In the genomic region with DNA sequence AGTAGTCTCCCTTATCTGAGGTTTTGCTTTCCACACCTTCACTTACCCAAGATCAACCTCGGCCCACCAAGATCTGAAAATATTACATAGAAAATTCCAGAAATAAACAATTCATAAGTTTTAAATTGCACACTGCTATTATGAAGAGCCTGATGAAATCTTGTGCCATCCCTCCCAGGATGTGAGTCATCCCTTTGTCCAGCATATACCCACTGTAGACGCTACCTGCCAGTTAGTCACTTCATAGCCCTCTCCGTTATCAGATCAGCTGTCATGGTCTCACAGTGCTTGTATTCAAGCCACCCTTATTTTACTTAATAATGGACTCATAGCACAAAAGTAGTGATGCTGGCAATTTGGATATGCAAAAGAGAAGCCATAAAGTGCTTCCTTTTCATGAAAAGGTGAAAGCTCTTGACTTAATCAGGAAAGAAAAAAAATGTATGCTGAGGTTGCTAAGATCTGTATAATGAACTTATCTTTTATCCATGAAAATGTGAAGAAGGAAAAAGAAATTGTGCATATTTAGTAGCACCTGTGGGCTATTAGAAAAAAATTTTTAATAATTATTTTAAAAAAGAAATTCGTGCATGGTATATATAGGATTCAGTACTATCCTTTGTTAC, we compare ENCODE assay signal across 12 cellular contexts. TPM values are rescaled to one million over a fixed set of nuclear protein-coding genes. Genes with fewer than 3 reads are reported as not detected.
A peak's percentile ranks its signal among the peaks of the same experiment; 100 is the strongest.
DNase-seq lines count a peak whose midpoint lies in the region; ATAC-seq, FAIRE-seq and TF ChIP-seq lines count a peak whose summit lies in the region.
"Had no signal": no experiment of that assay in that cellular context is flagged by ENCODE, and none has a peak within 500 bp of the region (broad histone marks: within the 10 kb centered on the region; RNA-seq: fewer than 3 reads in every experiment).

No MANE protein-coding gene starts in this region.

- POLR2A ChIA-PET in A549 (lab: Yijun Ruan, JAX), result interaction anchor here (0.6 to 1.8 kb wide), 3 partner anchors 9 to 97 kb away, joined by 3 to 11 read pairs (median 4); a partner anchor contains a TSS
- POLR2A ChIA-PET in SK-N-SH (lab: Yijun Ruan, JAX), result no interaction called here

- TF ChIP-seq EP300 in A549 (IDR thresholded peaks at IDR 0.05), result peak in 1 of 2 experiments; percentile 66; a peak in 1 of 5 replicates
- peak in 1 of 2 experiments; percentile 40; a peak in 1 of 4 replicates for TF ChIP-seq EP300 in SK-N-SH (IDR thresholded peaks at IDR 0.05; ENCODE audit: borderline replicate concordance in 1 of 2, low read depth in 1 of 2, low read length in 1 of 2)

- H3K79me2 ChIP-seq in SK-N-SH (ENCODE audit: insufficient read depth) (no peaks in the 10 kb centered on the region), fibroblast of lung (ENCODE audit: control insufficient read depth, insufficient read depth, low read length) (no peaks in the 10 kb centered on the region)

- H3K4me2 ChIP-seq in A549 (peak overlapping the region; percentile 71), SK-N-SH (peak overlapping the region; percentile 20; the same call in 1 of the 2 replicates), fibroblast of lung (ENCODE audit: extremely low read depth, insufficient read depth, low read length) (no peak overlapping the region)
- H3K4me2 ChIP-seq: BLaER1 had no signal

- H3K36me3 ChIP-seq in SK-N-SH (replicated peaks in 1 of 2; ENCODE audit: control insufficient read depth in 1 of 2, insufficient read depth in 2 of 2, low read length in 1 of 2) (no peaks in the 10 kb centered on the region), fibroblast of lung (ENCODE audit: control insufficient read depth, insufficient read depth, low read length) (no peaks in the 10 kb centered on the region), small intestine (ENCODE audit: control insufficient read depth in 2 of 2, insufficient read depth in 2 of 2, low read length in 2 of 2) (no peaks in the 10 kb centered on the region), body of pancreas (replicated peaks in 1 of 2; ENCODE audit: insufficient read depth in 1 of 2, low read depth in 2 of 2) (no peaks in the 10 kb centered on the region)
- H3K36me3 ChIP-seq: BLaER1, WERI-Rb-1 had no signal

- H3K9me2 ChIP-seq in SK-N-SH, result no peaks in the 10 kb centered on the region

- H3F3A ChIP-seq in SK-N-SH (replicated peaks; ENCODE audit: insufficient read depth), result peaks cover 16% of the 10 kb centered on the region

- H3K4me1 ChIP-seq in A549 (peaks cover 31% of the 10 kb centered on the region), SK-N-SH (ENCODE audit: control insufficient read depth in 1 of 2, insufficient read depth in 2 of 2, low read depth in 1 of 2, low read length in 1 of 2) (peaks cover 0 to 15% of the 10 kb centered on the region in 2 experiments; a peak in 2 of 4 replicates), fibroblast of lung (ENCODE audit: control insufficient read depth, extremely low read depth, insufficient read depth, low read length) (no peaks in the 10 kb centered on the region), small intestine (ENCODE audit: control insufficient read depth in 2 of 2, insufficient read depth in 1 of 2, low read depth in 1 of 2, low read length in 1 of 2) (no peaks in the 10 kb centered on the region), body of pancreas (no peaks in the 10 kb centered on the region)
- H3K4me1 ChIP-seq: BLaER1 had no signal

- H3K9ac ChIP-seq in SK-N-SH (no peak overlapping the region), fibroblast of lung (ENCODE audit: insufficient read depth, low read length) (no peak overlapping the region)
- H3K9ac ChIP-seq: BLaER1 had no signal

- 0 out of 2 replicates have a peak overlapping the region, but pooled peaks have one; percentile 10 for H2AFZ ChIP-seq in SK-N-SH (ENCODE audit: low read depth)
- no peak overlapping the region for H2AFZ ChIP-seq in fibroblast of lung (ENCODE audit: low read length)

- TF ChIP-seq POLR2A in A549 (IDR thresholded peaks at IDR 0.05; ENCODE audit: low read length) (no peak), body of pancreas (IDR thresholded peaks at IDR 0.05) (no peak)

- CTCF ChIA-PET in A549 (lab: Yijun Ruan, JAX), result interaction anchor here (2.3 to 2.7 kb wide), 2 partner anchors 15 to 150 kb away, joined by 10 to 11 read pairs; a partner anchor contains a TSS
- CTCF ChIA-PET in SK-N-SH (lab: Yijun Ruan, JAX), result interaction anchor here (2.5 kb wide), 1 partner anchor 385 kb away, joined by 10 read pairs; no protein-coding TSS in a partner anchor

- no peak overlapping the region for H3K4me3 ChIP-seq in A549
- no peak overlapping the region for H3K4me3 ChIP-seq in SK-N-SH (ENCODE audit: low read depth in 2 of 2, low read length in 1 of 2)
- H3K4me3 ChIP-seq in fibroblast of lung (replicated peaks in 1 of 4; ENCODE audit: control extremely low read depth in 1 of 4, insufficient read depth in 1 of 4, low read depth in 3 of 4, low read length in 4 of 4), result no peak overlapping the region
- no peak overlapping the region for H3K4me3 ChIP-seq in small intestine (ENCODE audit: low read depth in 1 of 2, low read length in 2 of 2)
- H3K4me3 ChIP-seq in body of pancreas, result no peak overlapping the region
- H3K4me3 ChIP-seq: BLaER1, GM12878 had no signal

- DNase-seq in A549 (ENCODE audit: low read depth in 1 of 2, low spot score in 1 of 2), result peak; percentile 68 to 87
- peak; percentile 57 for DNase-seq in HK-2 (ENCODE audit: unreplicated experiment)
- no peak for DNase-seq in SK-N-SH
- peak; percentile 86 to 91 for DNase-seq in fibroblast of lung (ENCODE audit: low read depth in 2 of 2)
- no peak for DNase-seq in small intestine
- DNase-seq in body of pancreas, result no peak
- DNase-seq: natural killer cell, WERI-Rb-1 had no signal

- no peak for TF ChIP-seq CTCF in A549 (IDR thresholded peaks at IDR 0.05)
- TF ChIP-seq CTCF in SK-N-SH (IDR thresholded peaks at IDR 0.05), result no peak
- TF ChIP-seq CTCF in fibroblast of lung (conservative IDR thresholded peaks at IDR 0.05 in 1 of 2, IDR thresholded peaks at IDR 0.05 in 1 of 2; ENCODE audit: low read depth in 1 of 2, low read length in 2 of 2), result no peak
- TF ChIP-seq CTCF in body of pancreas (IDR thresholded peaks at IDR 0.05), result no peak

- TF ChIP-seq RAD21 in A549 (conservative IDR thresholded peaks at IDR 0.05 in 1 of 2, IDR thresholded peaks at IDR 0.05 in 1 of 2), result no peak
- TF ChIP-seq RAD21 in SK-N-SH (IDR thresholded peaks at IDR 0.05; ENCODE audit: low read length), result no peak

- WGBS in A549 (ENCODE audit: missing lambda C conversion rate), result 13% methylated on average over 4 of the region's 4 CpGs
- WGBS in SK-N-SH (ENCODE audit: low lambda C conversion rate), result 20% methylated on average over 4 of the region's 4 CpGs
- WGBS in small intestine, 3 donors, result 68 to 73% (median 72%) methylated on average over 4 of the region's 4 CpGs
- 69 to 76% methylated on average over 4 of the region's 4 CpGs for WGBS in body of pancreas, 2 donors

- H3K27ac ChIP-seq in A549 (peak overlapping the region; percentile 85 to 92), SK-N-SH (ENCODE audit: low read depth in 2 of 2, low read length in 1 of 2) (peak overlapping the region in 1 of 2 experiments; percentile 49; a peak in 2 of 4 replicates), fibroblast of lung (ENCODE audit: insufficient read depth, low read length) (no peak overlapping the region), small intestine (ENCODE audit: low read depth in 1 of 2, low read length in 1 of 2) (no peak overlapping the region), body of pancreas (no peak overlapping the region)
- H3K27ac ChIP-seq: BLaER1, WERI-Rb-1 had no signal

- FAIRE-seq in A549 (lab: Jason Lieb, UNC) (peak; percentile 76), small intestine (lab: Jason Lieb, UNC) (no peak)
- FAIRE-seq: GM12878 had no signal

- H3K9me3 ChIP-seq in A549 (peaks cover 4% of the 10 kb centered on the region; the same call in 1 of the 3 replicates), SK-N-SH (no peaks in the 10 kb centered on the region), fibroblast of lung (ENCODE audit: control insufficient read depth, insufficient read depth, low read depth, low read length) (no peaks in the 10 kb centered on the region), small intestine (ENCODE audit: control insufficient read depth, low read depth) (no peaks in the 10 kb centered on the region), body of pancreas (no peaks in the 10 kb centered on the region)

- intact Hi-C loops in body of pancreas (cut with DNase I), result no loop called here

- peak; percentile 94 to 99 for ATAC-seq in A549
- no peak for ATAC-seq in HG03442 (IDR thresholded peaks at IDR 0.05; ENCODE audit: unreplicated experiment)
- no peak for ATAC-seq in body of pancreas
- no peak for ATAC-seq in GM21717 (IDR thresholded peaks at IDR 0.05; ENCODE audit: unreplicated experiment)
- ATAC-seq: GM12878, natural killer cell had no signal

- H4K20me1 ChIP-seq in SK-N-SH (ENCODE audit: insufficient read depth) (no peaks in the 10 kb centered on the region), fibroblast of lung (ENCODE audit: control insufficient read depth, extremely low read depth, insufficient read depth, low read length) (no peaks in the 10 kb centered on the region)
- H4K20me1 ChIP-seq: BLaER1 had no signal

- H3K27me3 ChIP-seq in SK-N-SH (ENCODE audit: insufficient read depth) (no peaks in the 10 kb centered on the region), fibroblast of lung (ENCODE audit: control insufficient read depth, insufficient read depth, low read length) (no peaks in the 10 kb centered on the region), small intestine (ENCODE audit: control insufficient read depth in 2 of 2, insufficient read depth in 2 of 2, low read length in 2 of 2) (no peaks in the 10 kb centered on the region), body of pancreas (no peaks in the 10 kb centered on the region)
- H3K27me3 ChIP-seq: BLaER1 had no signal

RNA-seq across cellular contexts. Expression of a gene that starts 9.8 kb away (rescaled TPM):
- polyA plus RNA-seq in A549 (2011; rRNA removed) (132 and 162 TPM in 2 replicates), A549 (2017; fragmentation: RNase III; extraction: RNeasy Plus Mini Kit Qiagen cat#74134 plus additional on column Dnase treatment) (158 to 166 TPM (median 160 TPM) in 3 replicates), SK-N-SH (2012; rRNA removed) (75.5 and 78.0 TPM in 2 replicates), fibroblast of lung (59.4 and 76.2 TPM in 2 replicates), small intestine (10 to 100 TPM; 57.0 to 85.6 (median 73.4) TPM)
- polyA plus RNA-seq in A549 (2012; cell fraction: cytosol; rRNA removed), result 226 and 239 TPM in 2 replicates
- 191 and 202 TPM in 2 replicates for polyA plus RNA-seq in A549 (2012; cell fraction: nucleus; rRNA removed)
- polyA minus RNA-seq in A549 (2011; rRNA and poly(A)+ RNA removed), result 155 and 180 TPM in 2 replicates
- polyA plus RNA-seq in SK-N-SH (2012; cell fraction: cytosol; rRNA removed), result 56.0 and 60.3 TPM in 2 replicates
- polyA plus RNA-seq in SK-N-SH (2012; cell fraction: nucleus; rRNA removed), result 45.3 and 61.8 TPM in 2 replicates
- total RNA-seq in fibroblast of lung (58.3 and 62.3 TPM in 2 replicates), body of pancreas (10 to 100 TPM; 18.7 to 24.7 TPM)
- 87.2 and 124 TPM in 2 replicates for polyA plus RNA-seq in fibroblast of lung (2012)
- polyA minus RNA-seq in fibroblast of lung (ENCODE audit: low replicate concordance), result 30.4 and 36.1 TPM in 2 replicates

RNA-seq across cellular contexts. Expression of a gene that starts 15.2 kb away (rescaled TPM):
- polyA plus RNA-seq in A549 (2011; rRNA removed) (42.7 and 56.3 TPM in 2 replicates), A549 (2017; fragmentation: RNase III; extraction: RNeasy Plus Mini Kit Qiagen cat#74134 plus additional on column Dnase treatment) (45.6 to 47.4 TPM (median 46.0 TPM) in 3 replicates), SK-N-SH (2012; rRNA removed) (23.9 and 27.3 TPM in 2 replicates), fibroblast of lung (16.3 and 31.4 TPM in 2 replicates), small intestine (10 to 100 TPM; 11.4 to 24.0 (median 12.2) TPM)
- polyA plus RNA-seq in A549 (2012; cell fraction: cytosol; rRNA removed), result 36.9 and 38.5 TPM in 2 replicates
- 26.2 and 32.9 TPM in 2 replicates for polyA plus RNA-seq in A549 (2012; cell fraction: nucleus; rRNA removed)
- polyA minus RNA-seq in A549 (2011; rRNA and poly(A)+ RNA removed), result 24.2 and 27.7 TPM in 2 replicates
- polyA plus RNA-seq in SK-N-SH (2012; cell fraction: cytosol; rRNA removed), result 26.3 and 30.2 TPM in 2 replicates
- 28.3 and 42.4 TPM in 2 replicates for polyA plus RNA-seq in SK-N-SH (2012; cell fraction: nucleus; rRNA removed)
- total RNA-seq in fibroblast of lung (14.5 and 20.3 TPM in 2 replicates), body of pancreas (1 to 10 TPM; 5.9 to 9.6 TPM)
- 9.3 and 23.6 TPM in 2 replicates for polyA plus RNA-seq in fibroblast of lung (2012)
- polyA minus RNA-seq in fibroblast of lung (ENCODE audit: low replicate concordance), result 1.5 and 16.6 TPM in 2 replicates

Comparison
In these comparisons a context has a peak if more than half of its experiments do, and no peak if none do; other contexts are left out.
1. ATAC-seq: peak in A549 (2 of 2); none in HG03442 (single experiment), body of pancreas (single experiment) and GM21717 (single experiment).
2. DNase-seq: peak in A549 (2 of 2), HK-2 (single experiment) and fibroblast of lung (2 of 2); none in SK-N-SH (single experiment), small intestine (single experiment) and body of pancreas (0 of 4).
3. H3K27ac ChIP-seq: peak in A549 (2 of 2); none in fibroblast of lung (single experiment), small intestine (0 of 2) and body of pancreas (0 of 4).